ENCODE assay signal across 9 cellular contexts in the genomic region with DNA sequence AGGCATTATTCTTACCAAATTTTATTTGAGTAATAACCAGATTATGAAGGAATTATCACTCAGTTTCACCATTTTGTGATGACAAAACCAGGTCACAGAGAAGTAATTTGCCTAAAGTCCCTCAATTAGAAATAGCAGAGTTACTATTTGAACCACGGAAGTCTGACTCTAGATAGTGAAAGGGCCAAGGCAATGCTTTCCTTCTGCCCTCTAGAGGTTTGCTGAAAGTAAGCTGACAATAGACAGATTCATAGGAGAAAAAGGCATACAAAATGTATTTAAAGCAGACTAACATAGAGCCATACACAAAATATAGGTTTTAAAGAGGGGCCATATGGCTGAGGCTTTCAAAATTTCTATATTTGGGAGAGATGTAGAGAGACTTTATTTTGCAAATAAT.
DNase-seq lines count a peak whose midpoint lies in the region; ATAC-seq and TF ChIP-seq lines count a peak whose summit lies in the region.
"Had no signal": no experiment of that assay in that cellular context is flagged by ENCODE, and none has a peak within 500 bp of the region (broad histone marks: within the 10 kb centered on the region; RNA-seq: fewer than 3 reads in every experiment).

No MANE protein-coding gene starts in this region.

- H3K27me3 Mint-ChIP-seq in activated naive CD8-positive, alpha-beta T cell treated with anti-CD3 and anti-CD28 coated beads, Interleukin-2, amount 50 U/mL, for 24 hours, result no peaks in the 10 kb centered on the region

- no peaks in the 10 kb centered on the region for H3K36me3 Mint-ChIP-seq in activated naive CD8-positive, alpha-beta T cell treated with anti-CD3 and anti-CD28 coated beads, Interleukin-2, amount 50 U/mL, for 24 hours (ENCODE audit: low read depth)

- peak; percentile 72 for TF ChIP-seq CTCF in retinal pigment epithelial cell (conservative IDR thresholded peaks at IDR 0.05; ENCODE audit: low read depth, low read length)

- no peaks in the 10 kb centered on the region for H3K9me3 Mint-ChIP-seq in activated naive CD8-positive, alpha-beta T cell treated with anti-CD3 and anti-CD28 coated beads, Interleukin-2, amount 50 U/mL, for 24 hours

- ATAC-seq in activated naive CD8-positive, alpha-beta T cell treated with anti-CD3 and anti-CD28 coated beads, Interleukin-2, amount 50 U/mL, for 24 hours, result no peak

- no peaks in the 10 kb centered on the region for H3K4me1 Mint-ChIP-seq in activated naive CD8-positive, alpha-beta T cell treated with anti-CD3 and anti-CD28 coated beads, Interleukin-2, amount 50 U/mL, for 24 hours

- no peak overlapping the region for H3K4me3 ChIP-seq in retinal pigment epithelial cell (ENCODE audit: low read length)

- H3K27ac Mint-ChIP-seq in activated naive CD8-positive, alpha-beta T cell treated with anti-CD3 and anti-CD28 coated beads, Interleukin-2, amount 50 U/mL, for 24 hours, result no peak overlapping the region

- peak; percentile 47 for DNase-seq in DMS53 (lab: John Stamatoyannopoulos, UW)
- no peak for DNase-seq in DMS53 treated with DMSO at 0.1 percent for 48 hours (lab: John Stamatoyannopoulos, UW; ENCODE audit: unreplicated experiment)
- peak; percentile 1 for DNase-seq in HPDE6-E6E7 (ENCODE audit: extremely low spot score)
- peak; percentile 19 for DNase-seq in cerebellar cortex (ENCODE audit: low spot score)
- DNase-seq in retinal pigment epithelial cell (ENCODE audit: low read depth), result no peak
- DNase-seq in activated naive CD8-positive, alpha-beta T cell treated with anti-CD3 and anti-CD28 coated beads, Interleukin-2, amount 50 U/mL, for 24 hours, result no peak
- DNase-seq in NCI-H2081 (lab: John Stamatoyannopoulos, UW), result no peak
- DNase-seq in NCI-H526 treated with DMSO at 0.1 percent for 48 hours (lab: John Stamatoyannopoulos, UW), result no peak
- DNase-seq: 8988T had no signal

- H3K4me3 Mint-ChIP-seq in activated naive CD8-positive, alpha-beta T cell treated with anti-CD3 and anti-CD28 coated beads, Interleukin-2, amount 50 U/mL, for 24 hours, result no peak overlapping the region

Comparison
In these comparisons a context has a peak if more than half of its experiments do, and no peak if none do; other contexts are left out.
1. DNase-seq: peak in DMS53 (single experiment), HPDE6-E6E7 (single experiment) and cerebellar cortex (single experiment); none in DMS53 treated with DMSO at 0.1 percent for 48 hours (single experiment), retinal pigment epithelial cell (single experiment), activated naive CD8-positive, alpha-beta T cell treated with anti-CD3 and anti-CD28 coated beads, Interleukin-2, amount 50 U/mL, for 24 hours (single experiment), NCI-H2081 (0 of 2) and NCI-H526 treated with DMSO at 0.1 percent for 48 hours (single experiment).